ENCODE assay signal across 1 cellular context in the genomic region with DNA sequence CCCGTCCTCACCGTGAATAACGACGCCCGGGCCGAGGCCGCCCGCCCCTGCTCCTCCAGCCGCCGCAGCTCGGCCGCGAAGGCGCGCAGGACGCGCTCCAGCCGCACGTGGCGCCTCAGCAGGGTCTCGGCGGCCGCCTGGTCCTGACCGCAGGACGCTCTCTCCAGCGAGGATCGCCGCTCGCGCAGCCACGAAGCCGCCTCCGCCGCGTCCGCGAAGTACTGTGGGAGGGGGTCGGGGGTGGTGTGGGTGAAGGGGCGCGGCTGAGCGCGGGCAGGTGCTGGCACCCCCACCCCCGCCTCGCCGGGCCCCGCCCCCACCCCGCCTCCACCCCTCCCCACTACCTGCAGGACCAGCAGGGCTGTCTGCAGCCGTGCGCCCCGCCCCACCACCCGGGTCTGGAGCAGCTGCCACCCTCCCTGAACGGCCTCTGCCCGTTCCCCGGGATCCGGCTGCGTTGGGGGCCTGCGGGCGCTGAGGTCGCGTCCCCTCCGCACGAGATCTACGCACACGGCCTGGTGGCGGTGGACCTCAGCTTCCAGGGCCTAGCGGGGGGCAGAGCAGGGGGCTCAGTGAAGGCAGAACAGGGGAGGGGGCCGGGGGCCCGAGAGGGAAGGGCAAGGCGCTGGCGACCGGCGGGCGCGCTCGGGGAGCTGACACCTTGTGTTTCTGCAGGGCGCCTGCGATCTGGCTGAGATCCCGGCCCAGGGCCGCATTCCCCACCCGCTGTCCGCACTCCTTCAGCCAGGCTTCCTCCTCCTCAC.
A peak's percentile ranks its signal among the peaks of the same experiment; 100 is the strongest.
TF ChIP-seq lines count a peak whose summit lies in the region.

No MANE protein-coding gene starts in this region.

TF ChIP-seq in WTC11, 78 proteins besides CTCF, POLR2A, EP300 and RAD21 (continued from another document and continues in another):
- TF ChIP-seq, protein P1, sequence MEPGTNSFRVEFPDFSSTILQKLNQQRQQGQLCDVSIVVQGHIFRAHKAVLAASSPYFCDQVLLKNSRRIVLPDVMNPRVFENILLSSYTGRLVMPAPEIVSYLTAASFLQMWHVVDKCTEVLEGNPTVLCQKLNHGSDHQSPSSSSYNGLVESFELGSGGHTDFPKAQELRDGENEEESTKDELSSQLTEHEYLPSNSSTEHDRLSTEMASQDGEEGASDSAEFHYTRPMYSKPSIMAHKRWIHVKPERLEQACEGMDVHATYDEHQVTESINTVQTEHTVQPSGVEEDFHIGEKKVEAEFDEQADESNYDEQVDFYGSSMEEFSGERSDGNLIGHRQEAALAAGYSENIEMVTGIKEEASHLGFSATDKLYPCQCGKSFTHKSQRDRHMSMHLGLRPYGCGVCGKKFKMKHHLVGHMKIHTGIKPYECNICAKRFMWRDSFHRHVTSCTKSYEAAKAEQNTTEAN (CRISPR knock-in tag; IDR thresholded peaks at IDR 0.05), result peak; percentile 51; the same call in 1 of the 2 replicates
- TF ChIP-seq ZNF232 (CRISPR knock-in tag; IDR thresholded peaks at IDR 0.05), result peak; percentile 93; the same call in 1 of the 2 replicates
- TF ChIP-seq, protein P2, sequence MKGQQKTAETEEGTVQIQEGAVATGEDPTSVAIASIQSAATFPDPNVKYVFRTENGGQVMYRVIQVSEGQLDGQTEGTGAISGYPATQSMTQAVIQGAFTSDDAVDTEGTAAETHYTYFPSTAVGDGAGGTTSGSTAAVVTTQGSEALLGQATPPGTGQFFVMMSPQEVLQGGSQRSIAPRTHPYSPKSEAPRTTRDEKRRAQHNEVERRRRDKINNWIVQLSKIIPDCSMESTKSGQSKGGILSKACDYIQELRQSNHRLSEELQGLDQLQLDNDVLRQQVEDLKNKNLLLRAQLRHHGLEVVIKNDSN (CRISPR knock-in tag; IDR thresholded peaks at IDR 0.05), result no peak; the same call in 1 of the 2 replicates
- TF ChIP-seq CREB1 (CRISPR knock-in tag; IDR thresholded peaks at IDR 0.05), result peak; percentile 39; the same call in 1 of the 2 replicates
- TF ChIP-seq NFATC4 (CRISPR knock-in tag; IDR thresholded peaks at IDR 0.05), result no peak
- TF ChIP-seq RELA (CRISPR knock-in tag; IDR thresholded peaks at IDR 0.05; ENCODE audit: borderline replicate concordance), result peak; percentile 91; the same call in 1 of the 2 replicates
- TF ChIP-seq, protein P3, sequence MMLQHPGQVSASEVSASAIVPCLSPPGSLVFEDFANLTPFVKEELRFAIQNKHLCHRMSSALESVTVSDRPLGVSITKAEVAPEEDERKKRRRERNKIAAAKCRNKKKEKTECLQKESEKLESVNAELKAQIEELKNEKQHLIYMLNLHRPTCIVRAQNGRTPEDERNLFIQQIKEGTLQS (CRISPR knock-in tag; conservative IDR thresholded peaks at IDR 0.05), result no peak; the same call in 1 of the 2 replicates
- TF ChIP-seq, protein P4, sequence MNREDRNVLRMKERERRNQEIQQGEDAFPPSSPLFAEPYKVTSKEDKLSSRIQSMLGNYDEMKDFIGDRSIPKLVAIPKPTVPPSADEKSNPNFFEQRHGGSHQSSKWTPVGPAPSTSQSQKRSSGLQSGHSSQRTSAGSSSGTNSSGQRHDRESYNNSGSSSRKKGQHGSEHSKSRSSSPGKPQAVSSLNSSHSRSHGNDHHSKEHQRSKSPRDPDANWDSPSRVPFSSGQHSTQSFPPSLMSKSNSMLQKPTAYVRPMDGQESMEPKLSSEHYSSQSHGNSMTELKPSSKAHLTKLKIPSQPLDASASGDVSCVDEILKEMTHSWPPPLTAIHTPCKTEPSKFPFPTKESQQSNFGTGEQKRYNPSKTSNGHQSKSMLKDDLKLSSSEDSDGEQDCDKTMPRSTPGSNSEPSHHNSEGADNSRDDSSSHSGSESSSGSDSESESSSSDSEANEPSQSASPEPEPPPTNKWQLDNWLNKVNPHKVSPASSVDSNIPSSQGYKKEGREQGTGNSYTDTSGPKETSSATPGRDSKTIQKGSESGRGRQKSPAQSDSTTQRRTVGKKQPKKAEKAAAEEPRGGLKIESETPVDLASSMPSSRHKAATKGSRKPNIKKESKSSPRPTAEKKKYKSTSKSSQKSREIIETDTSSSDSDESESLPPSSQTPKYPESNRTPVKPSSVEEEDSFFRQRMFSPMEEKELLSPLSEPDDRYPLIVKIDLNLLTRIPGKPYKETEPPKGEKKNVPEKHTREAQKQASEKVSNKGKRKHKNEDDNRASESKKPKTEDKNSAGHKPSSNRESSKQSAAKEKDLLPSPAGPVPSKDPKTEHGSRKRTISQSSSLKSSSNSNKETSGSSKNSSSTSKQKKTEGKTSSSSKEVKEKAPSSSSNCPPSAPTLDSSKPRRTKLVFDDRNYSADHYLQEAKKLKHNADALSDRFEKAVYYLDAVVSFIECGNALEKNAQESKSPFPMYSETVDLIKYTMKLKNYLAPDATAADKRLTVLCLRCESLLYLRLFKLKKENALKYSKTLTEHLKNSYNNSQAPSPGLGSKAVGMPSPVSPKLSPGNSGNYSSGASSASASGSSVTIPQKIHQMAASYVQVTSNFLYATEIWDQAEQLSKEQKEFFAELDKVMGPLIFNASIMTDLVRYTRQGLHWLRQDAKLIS (CRISPR knock-in tag; IDR thresholded peaks at IDR 0.05; ENCODE audit: borderline replicate concordance), result no peak
- TF ChIP-seq, protein P5, sequence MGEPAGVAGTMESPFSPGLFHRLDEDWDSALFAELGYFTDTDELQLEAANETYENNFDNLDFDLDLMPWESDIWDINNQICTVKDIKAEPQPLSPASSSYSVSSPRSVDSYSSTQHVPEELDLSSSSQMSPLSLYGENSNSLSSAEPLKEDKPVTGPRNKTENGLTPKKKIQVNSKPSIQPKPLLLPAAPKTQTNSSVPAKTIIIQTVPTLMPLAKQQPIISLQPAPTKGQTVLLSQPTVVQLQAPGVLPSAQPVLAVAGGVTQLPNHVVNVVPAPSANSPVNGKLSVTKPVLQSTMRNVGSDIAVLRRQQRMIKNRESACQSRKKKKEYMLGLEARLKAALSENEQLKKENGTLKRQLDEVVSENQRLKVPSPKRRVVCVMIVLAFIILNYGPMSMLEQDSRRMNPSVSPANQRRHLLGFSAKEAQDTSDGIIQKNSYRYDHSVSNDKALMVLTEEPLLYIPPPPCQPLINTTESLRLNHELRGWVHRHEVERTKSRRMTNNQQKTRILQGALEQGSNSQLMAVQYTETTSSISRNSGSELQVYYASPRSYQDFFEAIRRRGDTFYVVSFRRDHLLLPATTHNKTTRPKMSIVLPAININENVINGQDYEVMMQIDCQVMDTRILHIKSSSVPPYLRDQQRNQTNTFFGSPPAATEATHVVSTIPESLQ (CRISPR knock-in tag; IDR thresholded peaks at IDR 0.05), result no peak
- no peak for TF ChIP-seq ZNF396 (CRISPR knock-in tag; IDR thresholded peaks at IDR 0.05; ENCODE audit: borderline replicate concordance)
- no peak for TF ChIP-seq KAT7 (CRISPR knock-in tag; IDR thresholded peaks at IDR 0.05; ENCODE audit: borderline replicate concordance)
- TF ChIP-seq, protein P6, sequence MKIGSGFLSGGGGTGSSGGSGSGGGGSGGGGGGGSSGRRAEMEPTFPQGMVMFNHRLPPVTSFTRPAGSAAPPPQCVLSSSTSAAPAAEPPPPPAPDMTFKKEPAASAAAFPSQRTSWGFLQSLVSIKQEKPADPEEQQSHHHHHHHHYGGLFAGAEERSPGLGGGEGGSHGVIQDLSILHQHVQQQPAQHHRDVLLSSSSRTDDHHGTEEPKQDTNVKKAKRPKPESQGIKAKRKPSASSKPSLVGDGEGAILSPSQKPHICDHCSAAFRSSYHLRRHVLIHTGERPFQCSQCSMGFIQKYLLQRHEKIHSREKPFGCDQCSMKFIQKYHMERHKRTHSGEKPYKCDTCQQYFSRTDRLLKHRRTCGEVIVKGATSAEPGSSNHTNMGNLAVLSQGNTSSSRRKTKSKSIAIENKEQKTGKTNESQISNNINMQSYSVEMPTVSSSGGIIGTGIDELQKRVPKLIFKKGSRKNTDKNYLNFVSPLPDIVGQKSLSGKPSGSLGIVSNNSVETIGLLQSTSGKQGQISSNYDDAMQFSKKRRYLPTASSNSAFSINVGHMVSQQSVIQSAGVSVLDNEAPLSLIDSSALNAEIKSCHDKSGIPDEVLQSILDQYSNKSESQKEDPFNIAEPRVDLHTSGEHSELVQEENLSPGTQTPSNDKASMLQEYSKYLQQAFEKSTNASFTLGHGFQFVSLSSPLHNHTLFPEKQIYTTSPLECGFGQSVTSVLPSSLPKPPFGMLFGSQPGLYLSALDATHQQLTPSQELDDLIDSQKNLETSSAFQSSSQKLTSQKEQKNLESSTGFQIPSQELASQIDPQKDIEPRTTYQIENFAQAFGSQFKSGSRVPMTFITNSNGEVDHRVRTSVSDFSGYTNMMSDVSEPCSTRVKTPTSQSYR (CRISPR knock-in tag; IDR thresholded peaks at IDR 0.05), result no peak
- peak; percentile 96 for TF ChIP-seq TP53 (CRISPR knock-in tag; IDR thresholded peaks at IDR 0.05)
- no peak for TF ChIP-seq FOXJ3 (CRISPR knock-in tag; IDR thresholded peaks at IDR 0.05; ENCODE audit: borderline replicate concordance)
- peak; percentile 29; the same call in 1 of the 2 replicates for TF ChIP-seq CREM (CRISPR knock-in tag; IDR thresholded peaks at IDR 0.05)
- no peak for TF ChIP-seq PRRX2 (CRISPR knock-in tag; IDR thresholded peaks at IDR 0.05)
- TF ChIP-seq, protein P7, sequence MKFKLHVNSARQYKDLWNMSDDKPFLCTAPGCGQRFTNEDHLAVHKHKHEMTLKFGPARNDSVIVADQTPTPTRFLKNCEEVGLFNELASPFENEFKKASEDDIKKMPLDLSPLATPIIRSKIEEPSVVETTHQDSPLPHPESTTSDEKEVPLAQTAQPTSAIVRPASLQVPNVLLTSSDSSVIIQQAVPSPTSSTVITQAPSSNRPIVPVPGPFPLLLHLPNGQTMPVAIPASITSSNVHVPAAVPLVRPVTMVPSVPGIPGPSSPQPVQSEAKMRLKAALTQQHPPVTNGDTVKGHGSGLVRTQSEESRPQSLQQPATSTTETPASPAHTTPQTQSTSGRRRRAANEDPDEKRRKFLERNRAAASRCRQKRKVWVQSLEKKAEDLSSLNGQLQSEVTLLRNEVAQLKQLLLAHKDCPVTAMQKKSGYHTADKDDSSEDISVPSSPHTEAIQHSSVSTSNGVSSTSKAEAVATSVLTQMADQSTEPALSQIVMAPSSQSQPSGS (CRISPR knock-in tag; IDR thresholded peaks at IDR 0.05; ENCODE audit: borderline replicate concordance, low read depth), result peak; percentile 71; the same call in 1 of the 2 replicates
- no peak for TF ChIP-seq HMGA2 (CRISPR knock-in tag; IDR thresholded peaks at IDR 0.05)
- TF ChIP-seq GABPB1 (CRISPR knock-in tag; IDR thresholded peaks at IDR 0.05), result no peak
- TF ChIP-seq, protein P8, sequence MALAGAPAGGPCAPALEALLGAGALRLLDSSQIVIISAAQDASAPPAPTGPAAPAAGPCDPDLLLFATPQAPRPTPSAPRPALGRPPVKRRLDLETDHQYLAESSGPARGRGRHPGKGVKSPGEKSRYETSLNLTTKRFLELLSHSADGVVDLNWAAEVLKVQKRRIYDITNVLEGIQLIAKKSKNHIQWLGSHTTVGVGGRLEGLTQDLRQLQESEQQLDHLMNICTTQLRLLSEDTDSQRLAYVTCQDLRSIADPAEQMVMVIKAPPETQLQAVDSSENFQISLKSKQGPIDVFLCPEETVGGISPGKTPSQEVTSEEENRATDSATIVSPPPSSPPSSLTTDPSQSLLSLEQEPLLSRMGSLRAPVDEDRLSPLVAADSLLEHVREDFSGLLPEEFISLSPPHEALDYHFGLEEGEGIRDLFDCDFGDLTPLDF (CRISPR knock-in tag; IDR thresholded peaks at IDR 0.05), result peak; percentile 90
- TF ChIP-seq ATF1 (CRISPR knock-in tag; IDR thresholded peaks at IDR 0.05), result no peak
- peak; percentile 69 for TF ChIP-seq SP1 (CRISPR knock-in tag; conservative IDR thresholded peaks at IDR 0.05)
- no peak for TF ChIP-seq NR3C1 (CRISPR knock-in tag; conservative IDR thresholded peaks at IDR 0.05; ENCODE audit: low read depth)
- TF ChIP-seq, protein P9, sequence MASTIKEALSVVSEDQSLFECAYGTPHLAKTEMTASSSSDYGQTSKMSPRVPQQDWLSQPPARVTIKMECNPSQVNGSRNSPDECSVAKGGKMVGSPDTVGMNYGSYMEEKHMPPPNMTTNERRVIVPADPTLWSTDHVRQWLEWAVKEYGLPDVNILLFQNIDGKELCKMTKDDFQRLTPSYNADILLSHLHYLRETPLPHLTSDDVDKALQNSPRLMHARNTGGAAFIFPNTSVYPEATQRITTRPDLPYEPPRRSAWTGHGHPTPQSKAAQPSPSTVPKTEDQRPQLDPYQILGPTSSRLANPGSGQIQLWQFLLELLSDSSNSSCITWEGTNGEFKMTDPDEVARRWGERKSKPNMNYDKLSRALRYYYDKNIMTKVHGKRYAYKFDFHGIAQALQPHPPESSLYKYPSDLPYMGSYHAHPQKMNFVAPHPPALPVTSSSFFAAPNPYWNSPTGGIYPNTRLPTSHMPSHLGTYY (CRISPR knock-in tag; IDR thresholded peaks at IDR 0.05), result no peak
- TF ChIP-seq, protein P10, sequence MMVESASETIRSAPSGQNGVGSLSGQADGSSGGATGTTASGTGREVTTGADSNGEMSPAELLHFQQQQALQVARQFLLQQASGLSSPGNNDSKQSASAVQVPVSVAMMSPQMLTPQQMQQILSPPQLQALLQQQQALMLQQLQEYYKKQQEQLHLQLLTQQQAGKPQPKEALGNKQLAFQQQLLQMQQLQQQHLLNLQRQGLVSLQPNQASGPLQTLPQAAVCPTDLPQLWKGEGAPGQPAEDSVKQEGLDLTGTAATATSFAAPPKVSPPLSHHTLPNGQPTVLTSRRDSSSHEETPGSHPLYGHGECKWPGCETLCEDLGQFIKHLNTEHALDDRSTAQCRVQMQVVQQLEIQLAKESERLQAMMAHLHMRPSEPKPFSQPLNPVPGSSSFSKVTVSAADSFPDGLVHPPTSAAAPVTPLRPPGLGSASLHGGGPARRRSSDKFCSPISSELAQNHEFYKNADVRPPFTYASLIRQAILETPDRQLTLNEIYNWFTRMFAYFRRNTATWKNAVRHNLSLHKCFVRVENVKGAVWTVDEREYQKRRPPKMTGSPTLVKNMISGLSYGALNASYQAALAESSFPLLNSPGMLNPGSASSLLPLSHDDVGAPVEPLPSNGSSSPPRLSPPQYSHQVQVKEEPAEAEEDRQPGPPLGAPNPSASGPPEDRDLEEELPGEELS (CRISPR knock-in tag; IDR thresholded peaks at IDR 0.05), result peak; percentile 98
- peak; percentile 93 for TF ChIP-seq JUN (CRISPR knock-in tag; IDR thresholded peaks at IDR 0.05)
- TF ChIP-seq, protein P11, sequence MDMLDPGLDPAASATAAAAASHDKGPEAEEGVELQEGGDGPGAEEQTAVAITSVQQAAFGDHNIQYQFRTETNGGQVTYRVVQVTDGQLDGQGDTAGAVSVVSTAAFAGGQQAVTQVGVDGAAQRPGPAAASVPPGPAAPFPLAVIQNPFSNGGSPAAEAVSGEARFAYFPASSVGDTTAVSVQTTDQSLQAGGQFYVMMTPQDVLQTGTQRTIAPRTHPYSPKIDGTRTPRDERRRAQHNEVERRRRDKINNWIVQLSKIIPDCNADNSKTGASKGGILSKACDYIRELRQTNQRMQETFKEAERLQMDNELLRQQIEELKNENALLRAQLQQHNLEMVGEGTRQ (CRISPR knock-in tag; IDR thresholded peaks at IDR 0.05), result peak; percentile 52
- no peak for TF ChIP-seq RORB (CRISPR knock-in tag; IDR thresholded peaks at IDR 0.05)
- TF ChIP-seq, protein P12, sequence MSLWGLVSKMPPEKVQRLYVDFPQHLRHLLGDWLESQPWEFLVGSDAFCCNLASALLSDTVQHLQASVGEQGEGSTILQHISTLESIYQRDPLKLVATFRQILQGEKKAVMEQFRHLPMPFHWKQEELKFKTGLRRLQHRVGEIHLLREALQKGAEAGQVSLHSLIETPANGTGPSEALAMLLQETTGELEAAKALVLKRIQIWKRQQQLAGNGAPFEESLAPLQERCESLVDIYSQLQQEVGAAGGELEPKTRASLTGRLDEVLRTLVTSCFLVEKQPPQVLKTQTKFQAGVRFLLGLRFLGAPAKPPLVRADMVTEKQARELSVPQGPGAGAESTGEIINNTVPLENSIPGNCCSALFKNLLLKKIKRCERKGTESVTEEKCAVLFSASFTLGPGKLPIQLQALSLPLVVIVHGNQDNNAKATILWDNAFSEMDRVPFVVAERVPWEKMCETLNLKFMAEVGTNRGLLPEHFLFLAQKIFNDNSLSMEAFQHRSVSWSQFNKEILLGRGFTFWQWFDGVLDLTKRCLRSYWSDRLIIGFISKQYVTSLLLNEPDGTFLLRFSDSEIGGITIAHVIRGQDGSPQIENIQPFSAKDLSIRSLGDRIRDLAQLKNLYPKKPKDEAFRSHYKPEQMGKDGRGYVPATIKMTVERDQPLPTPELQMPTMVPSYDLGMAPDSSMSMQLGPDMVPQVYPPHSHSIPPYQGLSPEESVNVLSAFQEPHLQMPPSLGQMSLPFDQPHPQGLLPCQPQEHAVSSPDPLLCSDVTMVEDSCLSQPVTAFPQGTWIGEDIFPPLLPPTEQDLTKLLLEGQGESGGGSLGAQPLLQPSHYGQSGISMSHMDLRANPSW (CRISPR knock-in tag; conservative IDR thresholded peaks at IDR 0.05; ENCODE audit: low read depth), result 0 out of 2 replicates have a peak, but pooled peaks have one; percentile 18
